In genomic region chr4:25330905-25331816, GRCh38 we compare ENCODE assay signal across 8 cellular contexts.
A peak's percentile ranks its signal among the peaks of the same experiment; 100 is the strongest.
DNase-seq lines count a peak whose midpoint lies in the region; ATAC-seq and TF ChIP-seq lines count a peak whose summit lies in the region.

No MANE protein-coding gene starts in this region.

- H3K79me2 ChIP-seq in OCI-LY3 (ENCODE audit: low read length): peaks cover 5% of the 10 kb centered on the region; the same call in 1 of the 2 replicates

- DNase-seq in NCI-H510A treated with DMSO at 0.1 percent for 48 hours (lab: John Stamatoyannopoulos, UW): no peak
- no peak for DNase-seq in SIG-M5 treated with dmso at 0.1 percent for 504 hours (lab: John Stamatoyannopoulos, UW; ENCODE audit: unreplicated experiment)
- DNase-seq in hepatic stellate cell (ENCODE audit: low spot score): no peak
- no peak for DNase-seq in activated CD4-positive, CD25-positive, alpha-beta regulatory T cell (lab: John Stamatoyannopoulos, UW)

- no peaks in the 10 kb centered on the region for H3K9me3 ChIP-seq in OCI-LY3 (ENCODE audit: insufficient read depth, low read length)
- H3K9me3 ChIP-seq in mucosa of stomach (ENCODE audit: control insufficient read depth, low read length): no peaks in the 10 kb centered on the region

- H3K4me3 ChIP-seq in OCI-LY3 (ENCODE audit: low read length): no peak overlapping the region
- peak overlapping the region; percentile 21 for H3K4me3 ChIP-seq in mucosa of stomach (ENCODE audit: low read length)

- TF ChIP-seq CTCF in OCI-LY3 (IDR thresholded peaks at IDR 0.05; ENCODE audit: low read depth, low read length): no peak

- H2AFZ ChIP-seq in OCI-LY3 (ENCODE audit: low read depth, low read length): no peak overlapping the region

- H4K20me1 ChIP-seq in OCI-LY3 (ENCODE audit: insufficient read depth, low read length): no peaks in the 10 kb centered on the region

- ATAC-seq in GM18502 (IDR thresholded peaks at IDR 0.05; ENCODE audit: poor library complexity, unreplicated experiment) (peak; percentile 82), GM21619 (IDR thresholded peaks at IDR 0.05; ENCODE audit: unreplicated experiment) (peak; percentile 91)

- no peak overlapping the region for H3K9ac ChIP-seq in OCI-LY3 (ENCODE audit: low read length)
- peak overlapping the region; percentile 56 for H3K9ac ChIP-seq in mucosa of stomach (ENCODE audit: low read length)

- no peaks in the 10 kb centered on the region for H3K4me1 ChIP-seq in OCI-LY3 (ENCODE audit: low read length)
- peaks cover 8% of the 10 kb centered on the region for H3K4me1 ChIP-seq in mucosa of stomach (ENCODE audit: control insufficient read depth, insufficient read depth, low read length)

- peak overlapping the region; percentile 34; the same call in 1 of the 2 replicates for H3K4me2 ChIP-seq in OCI-LY3 (ENCODE audit: low read length)

- no peak overlapping the region for H3K27ac ChIP-seq in OCI-LY3 (ENCODE audit: low read length)

- peaks cover 6% of the 10 kb centered on the region for H3K36me3 ChIP-seq in OCI-LY3 (replicated peaks; ENCODE audit: low read depth, low read length)
- no peaks in the 10 kb centered on the region for H3K36me3 ChIP-seq in mucosa of stomach (ENCODE audit: control insufficient read depth, insufficient read depth, low read length)

- H3K27me3 ChIP-seq in OCI-LY3 (ENCODE audit: low read depth, low read length) (no peaks in the 10 kb centered on the region), mucosa of stomach (ENCODE audit: control insufficient read depth, insufficient read depth, low read length) (no peaks in the 10 kb centered on the region)
